ENCODE assay signal across 1 cellular context in genomic region chr19:3137139-3137538, GRCh38.
TF ChIP-seq lines count a peak whose summit lies in the region.

No MANE protein-coding gene starts in this region.

TF ChIP-seq in endothelial cell of umbilical vein, 7 proteins besides CTCF, POLR2A, EP300 and RAD21:
- TF ChIP-seq EZH2 (IDR thresholded peaks at IDR 0.05; ENCODE audit: borderline replicate concordance, low read depth, low read length, severe bottlenecking), result no peak
- TF ChIP-seq GATA2 (IDR thresholded peaks at IDR 0.05; ENCODE audit: insufficient read depth, insufficient read length, low read depth, low read length), result no peak
- TF ChIP-seq MYC (IDR thresholded peaks at IDR 0.05; ENCODE audit: low read depth, low read length), result no peak
- TF ChIP-seq MAX (IDR thresholded peaks at IDR 0.05; ENCODE audit: insufficient read depth, insufficient read length), result no peak
- TF ChIP-seq FOS (IDR thresholded peaks at IDR 0.05; ENCODE audit: borderline replicate concordance, insufficient read depth, low read length), result no peak
- TF ChIP-seq JUN (IDR thresholded peaks at IDR 0.05; ENCODE audit: borderline replicate concordance, insufficient read depth, insufficient read length, low read depth), result no peak
- TF ChIP-seq POLR2AphosphoS5 (IDR thresholded peaks at IDR 0.05; ENCODE audit: insufficient read depth, low read depth, low read length), result no peak
